Comparison of ENCODE assay signal across 1 cellular context in genomic region chr3:58161435-58162398, GRCh38.
A peak's percentile ranks its signal among the peaks of the same experiment; 100 is the strongest.
TF ChIP-seq lines count a peak whose summit lies in the region.

No MANE protein-coding gene starts in this region.

TF ChIP-seq in K562, 482 proteins besides CTCF, POLR2A, EP300 and RAD21 (continued from another document):
- TF ChIP-seq SREBF1 (IDR thresholded peaks at IDR 0.05; ENCODE audit: borderline replicate concordance, low read depth, low read length) (no peak), TAL1 (IDR thresholded peaks at IDR 0.05) (no peak), BRF1 (IDR thresholded peaks at IDR 0.05; ENCODE audit: borderline replicate concordance, extremely low read depth, insufficient read length) (no peak), ZNF3 (CRISPR knock-in tag; IDR thresholded peaks at IDR 0.05) (no peak), TEAD2 (tag; IDR thresholded peaks at IDR 0.05) (0 out of 2 replicates have a peak, but pooled peaks have one; percentile 28), ZNF239 (CRISPR knock-in tag; IDR thresholded peaks at IDR 0.05) (no peak), GTF2A2 (tag; IDR thresholded peaks at IDR 0.05) (no peak), NCOA1 (IDR thresholded peaks at IDR 0.05; ENCODE audit: low read depth) (no peak), PKNOX1 (IDR thresholded peaks at IDR 0.05) (peak; percentile 59; the same call in 1 of the 2 replicates), RBM39 (optimal IDR thresholded peaks at IDR 0.05; ENCODE audit: low read depth, low read length) (no peak), ZNF263 (CRISPR knock-in tag; IDR thresholded peaks at IDR 0.05; ENCODE audit: borderline replicate concordance) (no peak), NR1H2 (CRISPR knock-in tag; IDR thresholded peaks at IDR 0.05) (no peak), STAT6 (CRISPR knock-in tag; IDR thresholded peaks at IDR 0.05) (no peak), THRA (IDR thresholded peaks at IDR 0.05) (no peak), ZZZ3 (IDR thresholded peaks at IDR 0.05) (no peak), ZNF766 (CRISPR knock-in tag; conservative IDR thresholded peaks at IDR 0.05) (0 out of 2 replicates have a peak, but pooled peaks have one; percentile 42), SRSF1 (IDR thresholded peaks at IDR 0.05; ENCODE audit: low read depth, low read length) (no peak), ELK1 (CRISPR knock-in tag; IDR thresholded peaks at IDR 0.05) (no peak), ZNF639 (CRISPR knock-in tag; conservative IDR thresholded peaks at IDR 0.05 in 1 of 2, IDR thresholded peaks at IDR 0.05 in 1 of 2) (0 out of 4 replicates have a peak, but pooled peaks of 1 of the 2 experiments have one; percentile 53), ZNF76 (CRISPR knock-in tag; IDR thresholded peaks at IDR 0.05; ENCODE audit: borderline replicate concordance) (no peak), ZNF586 (CRISPR knock-in tag; conservative IDR thresholded peaks at IDR 0.05) (no peak), MNT (conservative IDR thresholded peaks at IDR 0.05) (peak; percentile 73 to 77), ZNF121 (CRISPR knock-in tag; conservative IDR thresholded peaks at IDR 0.05) (no peak), CEBPZ (IDR thresholded peaks at IDR 0.05; ENCODE audit: borderline replicate concordance, low read depth, low read length) (peak; percentile 71), POLR2AphosphoS2 (IDR thresholded peaks at IDR 0.05; ENCODE audit: low read length) (peak; percentile 62; the same call in 1 of the 2 replicates), FOXP4 (CRISPR knock-in tag; IDR thresholded peaks at IDR 0.05; ENCODE audit: borderline replicate concordance) (no peak), CXXC5 (CRISPR knock-in tag; IDR thresholded peaks at IDR 0.05) (peak; percentile 74), ZNF589 (CRISPR knock-in tag; IDR thresholded peaks at IDR 0.05; ENCODE audit: low read depth) (peak; percentile 94), MYBL2 (IDR thresholded peaks at IDR 0.05; ENCODE audit: low read depth) (no peak), MYBL2 (CRISPR knock-in tag; IDR thresholded peaks at IDR 0.05; ENCODE audit: borderline replicate concordance) (no peak), ZBTB12 (CRISPR knock-in tag; IDR thresholded peaks at IDR 0.05) (no peak), HOMEZ (CRISPR knock-in tag; IDR thresholded peaks at IDR 0.05) (no peak), RFX5 (IDR thresholded peaks at IDR 0.05; ENCODE audit: low read depth, low read length) (no peak), HNRNPL (IDR thresholded peaks at IDR 0.05; ENCODE audit: low read depth, low read length) (no peak), SMAD4 (CRISPR knock-in tag; conservative IDR thresholded peaks at IDR 0.05) (peak; percentile 94), MITF (IDR thresholded peaks at IDR 0.05) (no peak)
TF ChIP-seq in K562: peak in this region for 120.
